In genomic region chrX:68830486-68831404, GRCh38 we compare ENCODE assay signal across 9 cellular contexts. TPM values are rescaled to one million over a fixed set of nuclear protein-coding genes. Genes with fewer than 3 reads are reported as not detected.
A peak's percentile ranks its signal among the peaks of the same experiment; 100 is the strongest.
DNase-seq lines count a peak whose midpoint lies in the region; ATAC-seq and TF ChIP-seq lines count a peak whose summit lies in the region.
"Had no signal": no experiment of that assay in that cellular context is flagged by ENCODE, and none has a peak within 500 bp of the region (broad histone marks: within the 10 kb centered on the region; RNA-seq: fewer than 3 reads in every experiment).

No MANE protein-coding gene starts in this region.

- DNase-seq in heart right ventricle (no peak), Right ventricle myocardium superior (no peak), dermis blood vessel endothelial cell (peak; percentile 2), ACHN (no peak), activated gamma-delta T cell treated with Interleukin-2 at 50 U/mL for 16 hours (no peak)
- DNase-seq: NCI-H1694 treated with DMSO at 0.1 percent for 48 hours had no signal

- 4 to 6% methylated on average over 17 to 28 of the region's 29 CpGs for WGBS in heart right ventricle, 2 donors

- H3K4me3 ChIP-seq in heart right ventricle: peak overlapping the region; percentile 47 to 90 (median 84)
- peak overlapping the region; percentile 50 to 52 for H3K4me3 ChIP-seq in muscle layer of colon (ENCODE audit: low read depth in 1 of 2, low read length in 2 of 2)

- peaks cover 0 to 48% (median 0%) of the 10 kb centered on the region in 7 donors for H3K27me3 ChIP-seq in heart right ventricle
- peaks cover 0 to 30% of the 10 kb centered on the region in 2 donors for H3K27me3 ChIP-seq in muscle layer of colon (ENCODE audit: control insufficient read depth in 1 of 2, insufficient read depth in 2 of 2, low read length in 2 of 2)

- peak overlapping the region; percentile 44 for H3K9ac ChIP-seq in muscle layer of colon (ENCODE audit: low read length)

- H3K36me3 ChIP-seq in heart right ventricle (no peaks in the 10 kb centered on the region), muscle layer of colon (ENCODE audit: insufficient read depth, low read length) (no peaks in the 10 kb centered on the region)

- TF ChIP-seq CTCF in heart right ventricle (IDR thresholded peaks at IDR 0.05): no peak

- H3K4me1 ChIP-seq in heart right ventricle (peaks cover 0 to 40% (median 22%) of the 10 kb centered on the region in 9 donors), muscle layer of colon (ENCODE audit: insufficient read depth, low read length) (peaks cover 9% of the 10 kb centered on the region)

- intact Hi-C loops in heart right ventricle (cut with DNase I) (loop anchor here in 6 of 10 donors (2.0 to 10.0 kb wide), 7 partner anchors 62 to 167 kb away; no protein-coding TSS in a partner anchor), Right ventricle myocardium superior (cut with DNase I) (loop anchor here (10.0 kb wide), 2 partner anchors 64 to 154 kb away; no protein-coding TSS in a partner anchor)

- in situ Hi-C loops in ACHN (cut with HindIII; ENCODE audit: low pct_ligation_motif_present, low pct_unique_long_range_greater_than_20kb, low sequenced_read_pairs): no loop called here

- no peak for ATAC-seq in heart right ventricle
- no peak for ATAC-seq in Right ventricle myocardium superior (ENCODE audit: poor library complexity)
- no peak for ATAC-seq in GM18858 (IDR thresholded peaks at IDR 0.05; ENCODE audit: unreplicated experiment)
- ATAC-seq in GM21717 (IDR thresholded peaks at IDR 0.05; ENCODE audit: unreplicated experiment): no peak

- H3K9me3 ChIP-seq in heart right ventricle (no peaks in the 10 kb centered on the region), muscle layer of colon (ENCODE audit: low read length) (no peaks in the 10 kb centered on the region)

- H3K27ac ChIP-seq in heart right ventricle (peak overlapping the region in 9 of 10 donors; percentile 85 to 90 (median 87)), muscle layer of colon (ENCODE audit: low read depth, low read length) (peak overlapping the region; percentile 35)

RNA-seq across cellular contexts. Expression of gene EFNB1, which starts 1.9 kb away (rescaled TPM):
- 10 to 100 TPM; 10.8 to 45.1 (median 16.5) TPM for total RNA-seq in heart right ventricle
- 10 to 100 TPM; 30.3 to 33.5 TPM for polyA plus RNA-seq in heart right ventricle
- total RNA-seq in Right ventricle myocardium superior: 15.1 TPM
- total RNA-seq in dermis blood vessel endothelial cell: 30.0 and 43.4 TPM in 2 replicates
